Comparison of ENCODE assay signal across 3 cellular contexts in genomic region chr9:17810293-17810692, GRCh38.
"Had no signal": no experiment of that assay in that cellular context is flagged by ENCODE, and none has a peak within 500 bp of the region (broad histone marks: within the 10 kb centered on the region; RNA-seq: fewer than 3 reads in every experiment).

No MANE protein-coding gene starts in this region.

- ATAC-seq: K562 had no signal

- DNase-seq: GOT3 had no signal

- H3K9ac ChIP-seq: GM23248 had no signal

- H3K4me3 ChIP-seq: GM23248, K562 had no signal

- H2AFZ ChIP-seq: GM23248 had no signal
